In the genomic region with DNA sequence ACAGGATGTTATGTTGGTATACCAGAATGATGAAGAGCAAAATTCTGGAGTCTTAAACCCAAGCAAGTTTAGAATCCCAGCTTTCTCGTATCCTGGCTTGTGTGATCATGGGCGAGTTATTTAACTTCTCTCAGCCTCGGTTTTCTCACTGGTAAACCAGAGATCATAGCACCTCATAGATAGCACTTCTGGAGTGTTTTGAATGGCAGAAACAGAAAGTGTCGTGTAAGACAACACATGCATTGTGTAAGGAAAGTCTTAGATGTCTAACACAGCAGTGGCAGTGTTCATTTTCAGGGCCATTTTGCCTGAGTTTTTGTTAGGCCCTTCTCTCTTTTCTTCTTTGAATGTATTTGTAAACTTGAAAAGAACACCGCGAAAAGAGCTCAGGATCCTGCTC, we compare ENCODE assay signal across 19 cellular contexts.
"Had no signal": no experiment of that assay in that cellular context is flagged by ENCODE, and none has a peak within 500 bp of the region (broad histone marks: within the 10 kb centered on the region; RNA-seq: fewer than 3 reads in every experiment).

No MANE protein-coding gene starts in this region.

- H3K9me3 Mint-ChIP-seq: activated naive CD8-positive, alpha-beta T cell treated with anti-CD3 and anti-CD28 coated beads, Interleukin-2, amount 50 U/mL, for 24 hours; stimulated activated naive CD8-positive, alpha-beta T cell treated with anti-CD3 and anti-CD28 coated beads, Interleukin-15, Interleukin-2, amounts not matched to agents 100 ng/mL and 50 ng/mL, for 24 hours; T-helper 2 cell treated with Interferon-gamma antibody and Interleukin-4, amounts not matched to agents 5 μg/mL and 100 μg/mL, for 36 hours had no signal

- H3K27ac ChIP-seq: left ventricle myocardium inferior, right atrium auricular region, tibial artery, VCaP had no signal

- H3K36me3 Mint-ChIP-seq: T-cell had no signal

- H3K27me3 ChIP-seq: right atrium auricular region, tibial artery had no signal

- ATAC-seq: activated CD8-positive, alpha-beta T cell treated with anti-CD3 and anti-CD28 coated beads, Interleukin-2, amount 10 ng/mL, durations not matched to agents 7 days and 5 days; activated naive CD8-positive, alpha-beta T cell treated with anti-CD3 and anti-CD28 coated beads, Interleukin-2, amount 50 U/mL, for 24 hours; T-cell had no signal

- H3K4me3 Mint-ChIP-seq: activated CD8-positive, alpha-beta T cell treated with anti-CD3 and anti-CD28 coated beads, Interleukin-2, amount 10 ng/mL, durations not matched to agents 7 days and 5 days; activated naive CD8-positive, alpha-beta T cell treated with anti-CD3 and anti-CD28 coated beads, Interleukin-2, amount 50 U/mL, for 24 hours; activated T-helper 1 cell treated with anti-CD3 and anti-CD28 coated beads, Interleukin-12 subunit alpha, Interleukin-12 subunit beta, Interleukin-2, Interleukin-4 antibody, amounts not matched to agents 30 ng/mL and 10 ng/mL and 1 ng/mL, durations not matched to agents 14 hours and 24 hours and 36 hours; stimulated activated naive CD8-positive, alpha-beta T cell treated with anti-CD3 and anti-CD28 coated beads, Interleukin-15, Interleukin-2, amounts not matched to agents 100 ng/mL and 50 ng/mL, for 24 hours; T-cell; T-helper 2 cell treated with Interferon-gamma antibody and Interleukin-4, amounts not matched to agents 5 μg/mL and 100 μg/mL, for 36 hours had no signal

- H3K4me1 Mint-ChIP-seq: activated naive CD8-positive, alpha-beta T cell treated with anti-CD3 and anti-CD28 coated beads, Interleukin-2, amount 50 U/mL, for 24 hours had no signal

- H3K4me3 ChIP-seq: left ventricle myocardium inferior, right atrium auricular region, tibial artery had no signal

- H3K36me3 ChIP-seq: left ventricle myocardium inferior, right atrium auricular region, tibial artery had no signal

- H3K27ac Mint-ChIP-seq: activated CD8-positive, alpha-beta T cell treated with anti-CD3 and anti-CD28 coated beads, Interleukin-2, amount 10 ng/mL, durations not matched to agents 7 days and 5 days; activated naive CD8-positive, alpha-beta T cell treated with anti-CD3 and anti-CD28 coated beads, Interleukin-2, amount 50 U/mL, for 24 hours; activated T-helper 1 cell treated with anti-CD3 and anti-CD28 coated beads, Interleukin-12 subunit alpha, Interleukin-12 subunit beta, Interleukin-2, Interleukin-4 antibody, amounts not matched to agents 30 ng/mL and 10 ng/mL and 1 ng/mL, durations not matched to agents 14 hours and 24 hours and 36 hours; stimulated activated naive CD8-positive, alpha-beta T cell treated with anti-CD3 and anti-CD28 coated beads, Interleukin-15, Interleukin-2, amounts not matched to agents 100 ng/mL and 50 ng/mL, for 24 hours; T-cell; T-helper 2 cell treated with Interferon-gamma antibody and Interleukin-4, amounts not matched to agents 5 μg/mL and 100 μg/mL, for 36 hours had no signal

- H3K27me3 Mint-ChIP-seq: activated naive CD8-positive, alpha-beta T cell treated with anti-CD3 and anti-CD28 coated beads, Interleukin-2, amount 50 U/mL, for 24 hours; stimulated activated naive CD8-positive, alpha-beta T cell treated with anti-CD3 and anti-CD28 coated beads, Interleukin-15, Interleukin-2, amounts not matched to agents 100 ng/mL and 50 ng/mL, for 24 hours; T-cell had no signal

- H3K9me3 ChIP-seq: left ventricle myocardium inferior, right atrium auricular region, tibial artery had no signal

- DNase-seq: activated CD4-positive, alpha-beta T cell treated with anti-CD3 and anti-CD28 coated beads, Interleukin-2, amount 50 U/mL, for 1 hour; activated CD4-positive, CD25-positive, alpha-beta regulatory T cell treated with anti-CD3 and anti-CD28 coated beads, Interleukin-2, amount 50 U/mL, for 72 hours; activated CD8-positive, alpha-beta T cell treated with anti-CD3 and anti-CD28 coated beads, Interleukin-2, amount 10 ng/mL, durations not matched to agents 7 days and 5 days; activated gamma-delta T cell; activated naive CD4-positive, alpha-beta T cell treated with anti-CD3 and anti-CD28 coated beads, Interleukin-2, amount 50 U/mL, for 16 hours; activated naive CD8-positive, alpha-beta T cell treated with anti-CD3 and anti-CD28 coated beads, Interleukin-2, amount 50 U/mL, for 24 hours; erythroblast; foreskin melanocyte; left ventricle myocardium inferior; midbrain; occipital lobe; stimulated activated CD4-positive, alpha-beta T cell treated with anti-CD3 and anti-CD28 coated beads, Interleukin-4, amount 100 ng/mL, for 24 hours; T-cell; tibial artery had no signal

- H3K4me1 ChIP-seq: tibial artery had no signal
